Comparison of ENCODE assay signal across 28 cellular contexts in the genomic region with DNA sequence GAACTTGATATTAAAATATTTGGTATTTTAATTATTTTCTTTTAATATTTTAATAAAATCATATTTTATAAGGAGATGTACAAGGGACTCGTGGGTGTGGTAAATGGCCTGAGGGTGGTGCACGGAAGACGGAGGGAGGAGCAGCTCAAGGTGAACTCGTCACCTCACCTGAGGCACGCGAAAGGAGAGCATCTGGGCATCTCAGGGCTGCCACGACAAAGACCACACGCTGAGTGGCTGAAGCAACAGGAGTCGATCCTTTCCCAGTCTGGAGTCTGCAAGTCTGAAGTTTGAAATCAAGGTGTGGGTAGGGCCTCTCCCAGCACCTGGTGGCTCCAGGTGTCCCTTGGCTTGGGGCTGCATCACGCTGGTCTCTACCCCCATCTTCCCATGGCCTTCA. TPM values are rescaled to one million over a fixed set of nuclear protein-coding genes. Genes with fewer than 3 reads are reported as not detected.
"Had no signal": no experiment of that assay in that cellular context is flagged by ENCODE, and none has a peak within 500 bp of the region (broad histone marks: within the 10 kb centered on the region; RNA-seq: fewer than 3 reads in every experiment).

No MANE protein-coding gene starts in this region.

- H3K27ac Mint-ChIP-seq: immature natural killer cell, mesothelial cell of epicardium had no signal

- FAIRE-seq: colon, endometrium had no signal

- H3K9me3 ChIP-seq: gastrocnemius medialis had no signal

- H3K4me3 ChIP-seq: coronary artery, esophagus squamous epithelium, gastrocnemius medialis, heart left ventricle, hepatocyte, left lung, lower lobe of right lung, mucosa of descending colon had no signal

- H3K9me3 Mint-ChIP-seq: immature natural killer cell had no signal

- H3K4me3 Mint-ChIP-seq: immature natural killer cell, mesothelial cell of epicardium had no signal

- H3K4me1 ChIP-seq: gastrocnemius medialis, left lung, lower lobe of right lung had no signal

- ATAC-seq: esophagus mucosa, gastrocnemius medialis, heart left ventricle, left cardiac atrium, left lung, left ventricle myocardium superior, lower lobe of right lung, mucosa of descending colon had no signal

- H3K36me3 ChIP-seq: esophagus squamous epithelium, gastrocnemius medialis, heart left ventricle, left lung, lower lobe of right lung had no signal

- H3K27ac ChIP-seq: coronary artery, epithelial cell of prostate, esophagus squamous epithelium, gastrocnemius medialis, heart left ventricle, hepatocyte, left lung, lower lobe of right lung had no signal

- DNase-seq: dermis blood vessel endothelial cell; effector CD4-positive, alpha-beta T cell; effector memory CD4-positive, alpha-beta T cell; erythroblast; esophagus squamous epithelium; foreskin fibroblast; foreskin melanocyte; gastrocnemius medialis; heart left ventricle; hypothalamus; immature natural killer cell; islet precursor cell; left cardiac atrium; left lung; left ventricle myocardium superior; lower lobe of right lung; mesenchymal stem cell; mucosa of descending colon had no signal

- H3K4me1 Mint-ChIP-seq: immature natural killer cell had no signal

- H3K27me3 ChIP-seq: esophagus squamous epithelium, gastrocnemius medialis, heart left ventricle, hepatocyte, left lung had no signal

RNA-seq across cellular contexts. Expression of a gene that starts 39.7 kb away (rescaled TPM):
- total RNA-seq: cerebellum, lower lobe of right lung, lung microvascular endothelial cell, mesenteric fat pad, mesothelial cell of epicardium had no signal
- polyA plus RNA-seq: hepatocyte, immature natural killer cell had no signal
